ENCODE assay signal across 8 cellular contexts in genomic region chr6:2990932-2991506, GRCh38. TPM values are rescaled to one million over a fixed set of nuclear protein-coding genes. Genes with fewer than 3 reads are reported as not detected.
A peak's percentile ranks its signal among the peaks of the same experiment; 100 is the strongest.
DNase-seq lines count a peak whose midpoint lies in the region; ATAC-seq and TF ChIP-seq lines count a peak whose summit lies in the region.

No MANE protein-coding gene starts in this region.

- H3K9me2 ChIP-seq in Karpas-422 (replicated peaks; ENCODE audit: insufficient read depth, low read length), result no peaks in the 10 kb centered on the region

- H4K20me1 ChIP-seq in Karpas-422 (ENCODE audit: insufficient read depth, low read depth, low read length), result no peaks in the 10 kb centered on the region

- peaks cover 34% of the 10 kb centered on the region for H3K4me1 Mint-ChIP-seq in chondrocyte (ENCODE audit: low read depth)
- peaks cover 21 to 30% (median 23%) of the 10 kb centered on the region in 3 donors for H3K4me1 Mint-ChIP-seq in naive B cell

- no peak for TF ChIP-seq CTCF in AG04449 (IDR thresholded peaks at IDR 0.05; ENCODE audit: insufficient read depth, low read length, missing control alignments)
- no peak for TF ChIP-seq CTCF in chondrocyte (IDR thresholded peaks at IDR 0.05)

- H3K27me3 Mint-ChIP-seq in chondrocyte (ENCODE audit: low read depth), result no peaks in the 10 kb centered on the region
- H3K27me3 Mint-ChIP-seq in naive B cell, result no peaks in the 10 kb centered on the region

- DNase-seq in AG04449 (ENCODE audit: low read depth, low spot score) (no peak), Karpas-422 (no peak), chondrocyte (ENCODE audit: low spot score) (no peak), naive B cell (no peak), NCI-H2196 treated with DMSO at 0.1 percent for 48 hours (lab: John Stamatoyannopoulos, UW; ENCODE audit: unreplicated experiment) (no peak), Kasumi-1 (lab: John Stamatoyannopoulos, UW) (no peak)

- H3K4me3 ChIP-seq in AG04449 (ENCODE audit: low read depth, low read length) (peak overlapping the region; percentile 71), Karpas-422 (ENCODE audit: low read length) (no peak overlapping the region; the same call in 1 of the 2 replicates)

- peak overlapping the region; percentile 76; the same call in 1 of the 2 replicates for H3K9ac ChIP-seq in Karpas-422 (ENCODE audit: low read length)

- H3K36me3 Mint-ChIP-seq in chondrocyte (ENCODE audit: low read depth) (no peaks in the 10 kb centered on the region), naive B cell (no peaks in the 10 kb centered on the region)

- no peaks in the 10 kb centered on the region for H3K36me3 ChIP-seq in Karpas-422 (ENCODE audit: insufficient read depth, low read length)

- H3K27ac ChIP-seq in Karpas-422 (ENCODE audit: low read length), result no peak overlapping the region

- no peak overlapping the region for H3K4me3 Mint-ChIP-seq in chondrocyte (ENCODE audit: unreplicated experiment)
- H3K4me3 Mint-ChIP-seq in naive B cell, result peak overlapping the region; percentile 82 to 99 (median 98)

- no peaks in the 10 kb centered on the region for H3K9me3 ChIP-seq in Karpas-422 (ENCODE audit: low read length)

- no peak overlapping the region for H2AFZ ChIP-seq in Karpas-422 (ENCODE audit: low read length)

- peak overlapping the region; percentile 77 for H3K4me2 ChIP-seq in Karpas-422 (ENCODE audit: low read depth, low read length, poor library complexity, severe bottlenecking)

- peaks cover 16% of the 10 kb centered on the region for H3K4me1 ChIP-seq in Karpas-422 (ENCODE audit: low read length)

- no peaks in the 10 kb centered on the region for H3K79me2 ChIP-seq in Karpas-422 (ENCODE audit: low read length)

- CTCF ChIA-PET in AG04449 (lab: Yijun Ruan, JAX), result interaction anchor here (1.0 to 6.7 kb wide), 13 partner anchors 10 to 200 kb away, joined by 3 to 210 read pairs (median 9); partner anchors contain the start of genes NQO2, RIPK1 and SERPINB1

- POLR2A ChIA-PET in AG04449 (lab: Yijun Ruan, JAX), result interaction anchor here (0.7 to 3.0 kb wide), 2 partner anchors 71 to 77 kb away, joined by 3 to 22 read pairs; partner anchors contain the start of gene RIPK1

- H3K9me3 Mint-ChIP-seq in chondrocyte (ENCODE audit: low read depth), result no peaks in the 10 kb centered on the region
- H3K9me3 Mint-ChIP-seq in naive B cell, result no peaks in the 10 kb centered on the region

- H3K27ac Mint-ChIP-seq in chondrocyte (ENCODE audit: unreplicated experiment), result peak overlapping the region; percentile 98
- H3K27ac Mint-ChIP-seq in naive B cell, result peak overlapping the region; percentile 94 to 100 (median 99)

- H3K27me3 ChIP-seq in Karpas-422 (ENCODE audit: low read length), result no peaks in the 10 kb centered on the region

- ATAC-seq in naive B cell (ENCODE audit: low read depth in 2 of 2) (no peak), GM21576 (IDR thresholded peaks at IDR 0.05; ENCODE audit: unreplicated experiment) (no peak), HG02852 (IDR thresholded peaks at IDR 0.05; ENCODE audit: unreplicated experiment) (no peak)

RNA-seq across cellular contexts. Expression of gene NQO2, which starts 8.7 kb away (rescaled TPM):
- total RNA-seq in Karpas-422 (2014; rRNA removed; shearing (Covaris generic); ENCODE audit: low replicate concordance), result 5.5 and 9.1 TPM in 2 replicates
- total RNA-seq in chondrocyte, result 34.4 to 40.7 TPM (median 35.1 TPM) in 3 replicates
- 10 to 100 TPM in 4 of 6 donors, 1 to 10 TPM in 2; 8.0 to 23.2 (median 14.3) TPM for polyA plus RNA-seq in naive B cell (ENCODE audit: low read depth in 6 of 6)

RNA-seq across cellular contexts. Expression of gene SERPINB6, which starts 19.7 kb away (rescaled TPM):
- not detected in 2 replicates for total RNA-seq in Karpas-422 (2014; rRNA removed; shearing (Covaris generic); ENCODE audit: low replicate concordance)
- 74.0 to 98.0 TPM (median 97.3 TPM) in 3 replicates for total RNA-seq in chondrocyte
- polyA plus RNA-seq in naive B cell (ENCODE audit: low read depth in 6 of 6), result 10 to 100 TPM; 30.2 to 90.6 (median 71.2) TPM

Comparison
In these comparisons a context has a peak if more than half of its experiments do, and no peak if none do; other contexts are left out.
1. RNA of gene SERPINB6, which starts 19.7 kb away (total RNA-seq): 74.0 to 98.0 TPM in chondrocyte; not detected in Karpas-422; every median in the first group is over 10 times any median in the second.